ENCODE assay signal across 10 cellular contexts in the genomic region with DNA sequence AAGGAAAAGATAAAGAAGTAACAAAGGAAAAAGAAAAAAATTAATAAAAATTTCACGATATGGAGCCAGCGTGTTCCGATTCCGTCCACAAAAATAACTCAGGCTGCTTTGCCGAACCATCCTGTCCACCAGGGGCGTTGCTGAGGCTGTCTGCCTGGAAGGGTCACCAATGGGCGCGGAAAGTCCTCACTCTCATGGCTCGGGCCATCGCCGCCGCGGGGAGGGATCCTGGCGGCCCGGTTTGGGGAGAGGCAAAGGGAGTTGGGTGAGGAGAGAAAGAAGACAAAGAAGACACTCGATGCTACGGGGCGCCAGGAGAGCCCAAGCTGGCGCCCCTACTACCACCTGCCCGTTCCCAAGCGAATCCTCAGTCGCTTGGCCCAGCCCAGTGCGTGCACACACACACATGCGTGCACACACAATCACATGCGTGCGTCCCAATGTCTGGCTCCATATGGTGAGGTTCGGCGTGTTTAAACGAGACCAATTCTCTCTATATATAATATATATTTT. TPM values are rescaled to one million over a fixed set of nuclear protein-coding genes. Genes with fewer than 3 reads are reported as not detected.
DNase-seq lines count a peak whose midpoint lies in the region; ATAC-seq and TF ChIP-seq lines count a peak whose summit lies in the region.
"Had no signal": no experiment of that assay in that cellular context is flagged by ENCODE, and none has a peak within 500 bp of the region (broad histone marks: within the 10 kb centered on the region; RNA-seq: fewer than 3 reads in every experiment).

No MANE protein-coding gene starts in this region.

- ATAC-seq in central memory CD8-positive, alpha-beta T cell (replicated peaks; ENCODE audit: extremely low read depth, poor library complexity, severe bottlenecking): no peak
- ATAC-seq in natural killer cell (no peak), HG03442 (IDR thresholded peaks at IDR 0.05; ENCODE audit: unreplicated experiment) (no peak), HG02885 (IDR thresholded peaks at IDR 0.05; ENCODE audit: poor library complexity, unreplicated experiment) (no peak)

- intact Hi-C loops in CD4-positive, alpha-beta memory T cell (cut with micrococcal nuclease): no loop called here
- intact Hi-C loops in natural killer cell (cut with micrococcal nuclease): loop anchor here (2.0 kb wide), 1 partner anchor 13 kb away; a partner anchor contains a TSS

- H3K9me3 Mint-ChIP-seq in CD4-positive, alpha-beta memory T cell: peaks cover 0 to 24% (median 0%) of the 10 kb centered on the region in 8 donors
- H3K9me3 Mint-ChIP-seq in central memory CD8-positive, alpha-beta T cell: no peaks in the 10 kb centered on the region
- H3K9me3 Mint-ChIP-seq in natural killer cell: no peaks in the 10 kb centered on the region

- no peaks in the 10 kb centered on the region for H3K27me3 ChIP-seq in CD4-positive, alpha-beta memory T cell (ENCODE audit: insufficient read depth, low read length)

- H3K36me3 ChIP-seq in CD4-positive, alpha-beta memory T cell (ENCODE audit: insufficient read depth, low read length): peaks cover 69% of the 10 kb centered on the region

- TF ChIP-seq CTCF in HFF-Myc (IDR thresholded peaks at IDR 0.05; ENCODE audit: low read depth, low read length, missing control alignments) (peak; percentile 20), natural killer cell (IDR thresholded peaks at IDR 0.05) (no peak)

- no peaks in the 10 kb centered on the region for H3K27me3 Mint-ChIP-seq in CD4-positive, alpha-beta memory T cell
- H3K27me3 Mint-ChIP-seq in central memory CD8-positive, alpha-beta T cell: no peaks in the 10 kb centered on the region
- H3K27me3 Mint-ChIP-seq in natural killer cell (ENCODE audit: low read depth in 2 of 2): no peaks in the 10 kb centered on the region

- H3K4me3 ChIP-seq in CD4-positive, alpha-beta memory T cell (ENCODE audit: low read length in 2 of 2): no peak overlapping the region
- H3K4me3 ChIP-seq in HFF-Myc (replicated peaks; ENCODE audit: low read depth, low read length): no peak overlapping the region

- peak in 1 of 5 donors; percentile 37 for DNase-seq in CD4-positive, alpha-beta memory T cell
- DNase-seq in HFF-Myc (ENCODE audit: extremely low read depth, low read depth) (no peak), natural killer cell (no peak), AML-193 (lab: John Stamatoyannopoulos, UW) (no peak)
- DNase-seq in central memory CD8-positive, alpha-beta T cell (ENCODE audit: low spot score in 2 of 2): no peak
- no peak for DNase-seq in activated CD4-positive, CD25-positive, alpha-beta regulatory T cell (lab: John Stamatoyannopoulos, UW)
- DNase-seq: NCI-H1417 treated with DMSO at 0.1 percent for 48 hours had no signal

- peaks cover 97% of the 10 kb centered on the region for H3K4me1 ChIP-seq in CD4-positive, alpha-beta memory T cell (ENCODE audit: insufficient read depth, low read length)

- H3K36me3 Mint-ChIP-seq in CD4-positive, alpha-beta memory T cell: peaks cover 71 to 79% of the 10 kb centered on the region in 2 donors
- H3K36me3 Mint-ChIP-seq in central memory CD8-positive, alpha-beta T cell (ENCODE audit: insufficient read depth): peaks cover 90% of the 10 kb centered on the region
- H3K36me3 Mint-ChIP-seq in natural killer cell: peaks cover 27% of the 10 kb centered on the region

- H3K4me3 Mint-ChIP-seq in CD4-positive, alpha-beta memory T cell: peak overlapping the region; percentile 63 to 90 (median 84)
- H3K4me3 Mint-ChIP-seq in central memory CD8-positive, alpha-beta T cell: peak overlapping the region; percentile 76
- H3K4me3 Mint-ChIP-seq in natural killer cell: peak overlapping the region; percentile 83

- POLR2A ChIA-PET in CD4-positive, alpha-beta memory T cell (lab: Charles Lee; ENCODE audit: partially characterized antibody): interaction anchor here (0.8 to 33.1 kb wide), 5 partner anchors 10 to 38 kb away, joined by 3 to 1500 read pairs (median 5); a partner anchor contains a TSS

- peak overlapping the region; percentile 55 to 91 (median 88) for H3K27ac Mint-ChIP-seq in CD4-positive, alpha-beta memory T cell
- peak overlapping the region; percentile 89 for H3K27ac Mint-ChIP-seq in central memory CD8-positive, alpha-beta T cell (ENCODE audit: low read depth)
- H3K27ac Mint-ChIP-seq in natural killer cell: peak overlapping the region; percentile 95 to 96

- no peaks in the 10 kb centered on the region for H3K9me3 ChIP-seq in CD4-positive, alpha-beta memory T cell (ENCODE audit: control insufficient read depth in 1 of 2, low read length in 2 of 2)

- H3K4me1 Mint-ChIP-seq in CD4-positive, alpha-beta memory T cell: peaks cover 60 to 96% (median 83%) of the 10 kb centered on the region in 4 donors
- H3K4me1 Mint-ChIP-seq in central memory CD8-positive, alpha-beta T cell: peaks cover 85% of the 10 kb centered on the region
- H3K4me1 Mint-ChIP-seq in natural killer cell: peaks cover 80 to 87% of the 10 kb centered on the region in 2 donors

- CTCF ChIA-PET in CD4-positive, alpha-beta memory T cell (lab: Charles Lee; ENCODE audit: partially characterized antibody): interaction anchor here (2.4 to 7.6 kb wide), 3 partner anchors 10 to 21 kb away, joined by 13 to 135 read pairs (median 35); a partner anchor contains a TSS

- H3K27ac ChIP-seq in CD4-positive, alpha-beta memory T cell (ENCODE audit: low read depth, low read length): peak overlapping the region; percentile 47

RNA-seq across cellular contexts. Expression of a gene that starts 5.6 kb away (rescaled TPM):
- total RNA-seq in CD4-positive, alpha-beta memory T cell: 10 to 100 TPM; 10.7 to 11.3 TPM
- polyA plus RNA-seq in CD4-positive, alpha-beta memory T cell: under 1 TPM in 1 of 2 donors, not detected in 1; 0.38 TPM
- 1 to 10 TPM; 4.1 to 8.4 (median 6.1) TPM for total RNA-seq in natural killer cell

RNA-seq across cellular contexts. Expression of a gene that starts 13.0 kb away (rescaled TPM):
- 100 to 1,000 TPM; 805 to 832 TPM for total RNA-seq in CD4-positive, alpha-beta memory T cell
- polyA plus RNA-seq in CD4-positive, alpha-beta memory T cell: 100 to 1,000 TPM in 1 of 2 donors, 10 to 100 TPM in 1; 48.3 to 158 TPM
- total RNA-seq in natural killer cell: 100 to 1,000 TPM; 841 to 864 (median 845) TPM

RNA-seq across cellular contexts. Expression of a gene that starts 21.4 kb away (rescaled TPM):
- total RNA-seq in CD4-positive, alpha-beta memory T cell: 100 to 1,000 TPM; 440 to 463 TPM
- 100 to 1,000 TPM; 177 to 208 TPM for polyA plus RNA-seq in CD4-positive, alpha-beta memory T cell
- 100 to 1,000 TPM; 371 to 417 (median 394) TPM for total RNA-seq in natural killer cell

RNA-seq across cellular contexts. Expression of a gene that starts 37.7 kb away (rescaled TPM):
- 100 to 1,000 TPM; 122 to 128 TPM for total RNA-seq in CD4-positive, alpha-beta memory T cell
- polyA plus RNA-seq in CD4-positive, alpha-beta memory T cell: 10 to 100 TPM; 32.3 to 57.2 TPM
- 10 to 100 TPM; 38.3 to 40.6 (median 38.7) TPM for total RNA-seq in natural killer cell

RNA-seq across cellular contexts. Expression of a gene that starts 42.4 kb away (rescaled TPM):
- total RNA-seq in CD4-positive, alpha-beta memory T cell: under 1 TPM in 1 of 2 experiments, not detected in 1; 0.30 TPM
- not detected for polyA plus RNA-seq in CD4-positive, alpha-beta memory T cell
- 1 to 10 TPM; 2.9 to 9.6 (median 7.7) TPM for total RNA-seq in natural killer cell
- total RNA-seq: dermis microvascular lymphatic vessel endothelial cell had no signal
